8 cellular contexts compared by ENCODE assay signal in genomic region chr6:90478789-90479602, GRCh38.
DNase-seq lines count a peak whose midpoint lies in the region; ATAC-seq and TF ChIP-seq lines count a peak whose summit lies in the region.

No MANE protein-coding gene starts in this region.

- POLR2A ChIA-PET in CD4-positive, alpha-beta memory T cell (lab: Charles Lee; ENCODE audit: partially characterized antibody): interaction anchor here (0.6 to 2.8 kb wide), 16 partner anchors 16 to 650 kb away, joined by 3 to 19 read pairs (median 4); partner anchors contain the start of gene BACH2
- POLR2A ChIA-PET in activated CD4-positive, alpha-beta T cell treated with anti-CD3 and anti-CD28 coated beads for 36 hours (lab: Charles Lee): interaction anchor here (0.6 to 1.5 kb wide), 7 partner anchors 11 to 710 kb away, joined by 3 to 7 read pairs (median 4); no protein-coding TSS in a partner anchor

- H3K27me3 Mint-ChIP-seq in CD4-positive, alpha-beta memory T cell: no peaks in the 10 kb centered on the region
- no peaks in the 10 kb centered on the region for H3K27me3 Mint-ChIP-seq in activated CD4-positive, alpha-beta T cell treated with anti-CD3 and anti-CD28 coated beads for 36 hours

- TF ChIP-seq CTCF in choroid plexus epithelial cell (conservative IDR thresholded peaks at IDR 0.05; ENCODE audit: low read depth, low read length): peak; percentile 97

- H3K9me3 Mint-ChIP-seq in CD4-positive, alpha-beta memory T cell: peaks cover 0 to under 1% (median 0%) of the 10 kb centered on the region in 8 donors
- peaks cover 9% of the 10 kb centered on the region for H3K9me3 Mint-ChIP-seq in activated CD4-positive, alpha-beta T cell treated with anti-CD3 and anti-CD28 coated beads for 36 hours (ENCODE audit: low read depth)

- H3K27ac ChIP-seq in CD4-positive, alpha-beta memory T cell (ENCODE audit: low read depth, low read length): no peak overlapping the region

- no peaks in the 10 kb centered on the region for H3K36me3 Mint-ChIP-seq in CD4-positive, alpha-beta memory T cell
- H3K36me3 Mint-ChIP-seq in activated CD4-positive, alpha-beta T cell treated with anti-CD3 and anti-CD28 coated beads for 36 hours (ENCODE audit: low read depth): peaks cover 6% of the 10 kb centered on the region

- CTCF ChIA-PET in CD4-positive, alpha-beta memory T cell (lab: Charles Lee; ENCODE audit: partially characterized antibody): interaction anchor here (0.6 to 12.7 kb wide), 52 partner anchors 9 to 779 kb away, joined by 3 to 326 read pairs (median 4); partner anchors contain the start of gene CASP8AP2
- CTCF ChIA-PET in activated CD4-positive, alpha-beta T cell treated with anti-CD3 and anti-CD28 coated beads for 36 hours (lab: Charles Lee): interaction anchor here (0.6 to 10.3 kb wide), 57 partner anchors 9 to 1087 kb away, joined by 3 to 135 read pairs (median 4); partner anchors contain the start of gene BACH2

- H3K4me3 Mint-ChIP-seq in CD4-positive, alpha-beta memory T cell: peak overlapping the region in 5 of 8 donors; percentile 29 to 78 (median 69)
- no peak overlapping the region for H3K4me3 Mint-ChIP-seq in activated CD4-positive, alpha-beta T cell treated with anti-CD3 and anti-CD28 coated beads for 36 hours

- H3K36me3 ChIP-seq in CD4-positive, alpha-beta memory T cell (ENCODE audit: insufficient read depth, low read length): no peaks in the 10 kb centered on the region

- peak overlapping the region; percentile 54 to 91 (median 88) for H3K27ac Mint-ChIP-seq in CD4-positive, alpha-beta memory T cell
- peak overlapping the region; percentile 85 for H3K27ac Mint-ChIP-seq in activated CD4-positive, alpha-beta T cell treated with anti-CD3 and anti-CD28 coated beads for 36 hours

- peak; percentile 91 for ATAC-seq in GM19455 (IDR thresholded peaks at IDR 0.05; ENCODE audit: unreplicated experiment)
- peak; percentile 79 for ATAC-seq in HG03558 (IDR thresholded peaks at IDR 0.05; ENCODE audit: extremely low read depth, unreplicated experiment)
- ATAC-seq in activated CD4-positive, alpha-beta T cell treated with anti-CD3 and anti-CD28 coated beads for 36 hours: peak; percentile 93
- ATAC-seq in left lobe of liver: peak; percentile 100

- no peaks in the 10 kb centered on the region for H3K27me3 ChIP-seq in CD4-positive, alpha-beta memory T cell (ENCODE audit: insufficient read depth, low read length)

- no peaks in the 10 kb centered on the region for H3K9me3 ChIP-seq in CD4-positive, alpha-beta memory T cell (ENCODE audit: control insufficient read depth in 1 of 2, low read length in 2 of 2)

- peak; percentile 78 to 92 (median 82) for DNase-seq in CD4-positive, alpha-beta memory T cell
- peak; percentile 58 to 87 for DNase-seq in NCI-H526 (lab: John Stamatoyannopoulos, UW)
- DNase-seq in activated CD4-positive, alpha-beta T cell treated with anti-CD3 and anti-CD28 coated beads for 36 hours: peak; percentile 93
- DNase-seq in choroid plexus epithelial cell (ENCODE audit: low read depth): peak; percentile 97
- DNase-seq in left lobe of liver (ENCODE audit: low spot score): peak; percentile 77
- peak; percentile 66 to 84 for DNase-seq in stimulated activated CD4-positive, alpha-beta T cell treated with anti-CD3 and anti-CD28 coated beads, Interleukin-4, amount 100 ng/mL, for 48 hours (ENCODE audit: low read depth in 2 of 2)

- H3K4me1 Mint-ChIP-seq in CD4-positive, alpha-beta memory T cell: peaks cover 12 to 41% (median 22%) of the 10 kb centered on the region in 4 donors
- H3K4me1 Mint-ChIP-seq in activated CD4-positive, alpha-beta T cell treated with anti-CD3 and anti-CD28 coated beads for 36 hours: peaks cover 61% of the 10 kb centered on the region

- H3K4me1 ChIP-seq in CD4-positive, alpha-beta memory T cell (ENCODE audit: insufficient read depth, low read length): peaks cover 23% of the 10 kb centered on the region

- intact Hi-C loops in CD4-positive, alpha-beta memory T cell (cut with micrococcal nuclease): loop anchor here (1.0 to 10.0 kb wide), 13 partner anchors 67 to 1046 kb away; partner anchors contain the start of genes ANKRD6 and CASP8AP2
- intact Hi-C loops in activated CD4-positive, alpha-beta T cell treated with anti-CD3 and anti-CD28 coated beads for 36 hours (cut with DNase I, micrococcal nuclease): loop anchor here (1.0 to 10.0 kb wide), 14 partner anchors 54 to 1046 kb away; partner anchors contain the start of genes ANKRD6 (in 1 of the 2) and LYRM2 (in 1 of the 2)

- H3K4me3 ChIP-seq in CD4-positive, alpha-beta memory T cell (ENCODE audit: low read length in 2 of 2): no peak overlapping the region
- H3K4me3 ChIP-seq in choroid plexus epithelial cell (ENCODE audit: low read depth, low read length): no peak overlapping the region
